ENCODE assay signal across 16 cellular contexts in genomic region chr2:190666895-190667294, GRCh38.
"Had no signal": no experiment of that assay in that cellular context is flagged by ENCODE, and none has a peak within 500 bp of the region (broad histone marks: within the 10 kb centered on the region; RNA-seq: fewer than 3 reads in every experiment).

No MANE protein-coding gene starts in this region.

- FAIRE-seq: endothelial cell of umbilical vein, kidney had no signal

- H3K4me3 Mint-ChIP-seq: activated CD8-positive, alpha-beta T cell treated with anti-CD3 and anti-CD28 coated beads, Interleukin-2, amount 10 ng/mL, durations not matched to agents 7 days and 5 days; T-cell had no signal

- H3K27me3 ChIP-seq: gastroesophageal sphincter, right atrium auricular region, suprapubic skin, upper lobe of right lung had no signal

- ATAC-seq: activated CD8-positive, alpha-beta T cell treated with anti-CD3 and anti-CD28 coated beads, Interleukin-2, amount 10 ng/mL, durations not matched to agents 7 days and 5 days; gastroesophageal sphincter; left ventricle myocardium superior; stimulated activated naive CD8-positive, alpha-beta T cell treated with anti-CD3 and anti-CD28 coated beads, Interleukin-15, Interleukin-2, amounts not matched to agents 100 U/mL and 50 U/mL, for 24 hours; T-cell; upper lobe of right lung had no signal

- H3K4me3 ChIP-seq: gastroesophageal sphincter, right atrium auricular region, smooth muscle cell, suprapubic skin, upper lobe of right lung had no signal

- H3K27me3 Mint-ChIP-seq: T-cell had no signal

- H3K9me3 ChIP-seq: gastroesophageal sphincter, right atrium auricular region, suprapubic skin, upper lobe of right lung had no signal

- H3K27ac Mint-ChIP-seq: activated CD8-positive, alpha-beta T cell treated with anti-CD3 and anti-CD28 coated beads, Interleukin-2, amount 10 ng/mL, durations not matched to agents 7 days and 5 days; T-cell had no signal

- H3K27ac ChIP-seq: gastroesophageal sphincter, suprapubic skin, upper lobe of right lung, WERI-Rb-1 had no signal

- H3K4me2 ChIP-seq: smooth muscle cell had no signal

- DNase-seq: activated CD4-positive, alpha-beta T cell treated with anti-CD3 and anti-CD28 coated beads for 4 hours; activated CD8-positive, alpha-beta T cell treated with anti-CD3 and anti-CD28 coated beads, Interleukin-2, amount 10 ng/mL, durations not matched to agents 7 days and 5 days; activated naive CD4-positive, alpha-beta T cell treated with Interleukin-2 at 50 U/mL for 16 hours; effector CD4-positive, alpha-beta T cell; kidney; left ventricle myocardium superior; posterior cingulate gyrus; stimulated activated naive CD8-positive, alpha-beta T cell treated with anti-CD3 and anti-CD28 coated beads, Interleukin-15, Interleukin-2, amounts not matched to agents 100 U/mL and 50 U/mL, for 24 hours; T-cell; upper lobe of right lung; WERI-Rb-1 had no signal
